1 cellular context compared by ENCODE assay signal in the genomic region with DNA sequence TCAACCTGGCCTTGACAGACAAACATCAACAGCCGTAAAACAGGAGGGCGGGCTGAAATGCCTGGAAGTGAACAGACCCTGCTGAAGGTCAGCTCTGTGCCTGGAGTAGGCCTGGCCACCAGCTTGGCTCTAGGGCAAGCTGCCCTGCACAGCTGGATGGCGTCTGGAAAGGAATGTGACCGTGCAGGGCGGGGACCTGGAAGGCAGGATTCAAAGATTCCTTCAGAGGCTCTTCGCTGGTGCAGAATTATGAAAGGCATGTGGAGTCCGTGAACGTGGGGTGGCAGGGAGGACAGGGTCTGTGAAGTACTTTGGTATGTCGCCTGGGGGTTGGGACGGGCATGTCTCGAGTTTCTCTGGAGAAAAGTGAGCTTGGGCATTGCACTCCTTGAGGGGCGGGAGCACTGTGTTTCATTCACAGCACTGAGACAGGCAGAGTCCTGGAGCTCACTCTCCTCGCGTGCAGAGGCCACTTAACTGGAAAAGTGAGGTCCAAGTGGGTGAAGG.
TF ChIP-seq lines count a peak whose summit lies in the region.

No MANE protein-coding gene starts in this region.

TF ChIP-seq in endothelial cell of umbilical vein, 7 proteins besides CTCF, POLR2A, EP300 and RAD21:
- no peak for TF ChIP-seq GATA2 (IDR thresholded peaks at IDR 0.05; ENCODE audit: insufficient read depth, insufficient read length, low read depth, low read length)
- no peak for TF ChIP-seq EZH2 (IDR thresholded peaks at IDR 0.05; ENCODE audit: borderline replicate concordance, low read depth, low read length, severe bottlenecking)
